Comparison of ENCODE assay signal across 13 cellular contexts in the genomic region with DNA sequence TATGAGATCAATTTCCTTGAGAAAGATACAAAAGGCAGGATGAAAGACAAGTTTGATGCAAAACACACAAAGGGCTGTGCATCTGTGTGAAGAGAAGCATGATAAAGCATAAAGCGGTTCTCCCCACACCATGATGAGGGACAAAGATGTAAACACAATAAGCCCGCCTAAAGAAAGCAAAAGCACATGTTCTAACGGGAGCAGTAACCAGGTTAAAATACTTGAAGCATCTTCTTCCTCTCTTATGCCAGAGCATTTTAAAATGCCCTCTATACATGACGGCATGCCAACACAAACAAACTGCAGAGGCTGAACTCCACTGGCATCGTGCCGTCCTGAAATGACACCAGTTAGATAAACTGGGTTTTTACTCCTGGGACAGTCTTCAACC.
DNase-seq lines count a peak whose midpoint lies in the region; ATAC-seq and TF ChIP-seq lines count a peak whose summit lies in the region.
"Had no signal": no experiment of that assay in that cellular context is flagged by ENCODE, and none has a peak within 500 bp of the region (broad histone marks: within the 10 kb centered on the region; RNA-seq: fewer than 3 reads in every experiment).

No MANE protein-coding gene starts in this region.

- H3K4me3 ChIP-seq in right atrium auricular region: no peak overlapping the region
- peak overlapping the region in 1 of 2 experiments; percentile 30 for H3K4me3 ChIP-seq in mesenchymal stem cell (ENCODE audit: insufficient read depth in 1 of 2, low read depth in 1 of 2, low read length in 2 of 2)
- no peak overlapping the region for H3K4me3 ChIP-seq in aorta (ENCODE audit: low read length in 2 of 2)
- H3K4me3 ChIP-seq: breast epithelium, vagina had no signal

- H2AK5ac ChIP-seq in mesenchymal stem cell (ENCODE audit: low read length, severe bottlenecking): no peak overlapping the region

- 82% methylated on average over 5 of the region's 6 CpGs for WGBS in mesenchymal stem cell
- 7% methylated on average over 6 of the region's 6 CpGs for WGBS in aorta, 2 donors

- H2BK120ac ChIP-seq in mesenchymal stem cell (ENCODE audit: low read depth, low read length): no peak overlapping the region

- H3K79me1 ChIP-seq in mesenchymal stem cell (replicated peaks; ENCODE audit: low read length, poor library complexity, severe bottlenecking): peaks cover 27% of the 10 kb centered on the region

- peaks cover 17% of the 10 kb centered on the region for H3K9me3 Mint-ChIP-seq in activated CD4-positive, alpha-beta memory T cell treated with anti-CD3 and anti-CD28 coated beads for 36 hours

- no peaks in the 10 kb centered on the region for H3K36me3 Mint-ChIP-seq in activated CD4-positive, alpha-beta memory T cell treated with anti-CD3 and anti-CD28 coated beads for 36 hours
- H3K36me3 Mint-ChIP-seq: IgD-negative memory B cell had no signal

- no peak overlapping the region for H2BK12ac ChIP-seq in mesenchymal stem cell (ENCODE audit: low read length in 2 of 2)

- no peak overlapping the region for H3K4me3 Mint-ChIP-seq in activated CD4-positive, alpha-beta memory T cell treated with anti-CD3 and anti-CD28 coated beads for 36 hours
- H3K4me3 Mint-ChIP-seq: IgD-negative memory B cell had no signal

- POLR2A ChIA-PET in activated CD4-positive, alpha-beta memory T cell treated with anti-CD3 and anti-CD28 coated beads for 36 hours (lab: Charles Lee): no interaction called here

- peak overlapping the region; percentile 22 for H3K9ac ChIP-seq in mesenchymal stem cell (ENCODE audit: low read length)

- H2AFZ ChIP-seq in mesenchymal stem cell (ENCODE audit: low read depth, low read length): no peak overlapping the region

- H3K4ac ChIP-seq in mesenchymal stem cell (ENCODE audit: low read depth in 1 of 2, low read length in 2 of 2): no peak overlapping the region

- no peak overlapping the region for H2BK5ac ChIP-seq in mesenchymal stem cell (ENCODE audit: low read depth, low read length, poor library complexity, severe bottlenecking)

- intact Hi-C loops in Right ventricle myocardium superior (cut with DNase I) (no loop called here), aorta (cut with DNase I) (no loop called here)
- intact Hi-C loops in activated CD4-positive, alpha-beta memory T cell treated with anti-CD3 and anti-CD28 coated beads for 36 hours (cut with micrococcal nuclease): no loop called here

- H3K4me2 ChIP-seq in mesenchymal stem cell (ENCODE audit: low read length, poor library complexity, severe bottlenecking): no peak overlapping the region

- TF ChIP-seq CTCF in right atrium auricular region (IDR thresholded peaks at IDR 0.05): no peak

- H3K27me3 Mint-ChIP-seq in activated CD4-positive, alpha-beta memory T cell treated with anti-CD3 and anti-CD28 coated beads for 36 hours: no peaks in the 10 kb centered on the region
- H3K27me3 Mint-ChIP-seq: IgD-negative memory B cell had no signal

- ATAC-seq in Right ventricle myocardium superior (ENCODE audit: poor library complexity) (peak; percentile 67), aorta (ENCODE audit: low FRiP score) (peak; percentile 36)

- H4K8ac ChIP-seq in mesenchymal stem cell (ENCODE audit: low read length): no peak overlapping the region

- H3K36me3 ChIP-seq in right atrium auricular region (no peaks in the 10 kb centered on the region), mesenchymal stem cell (ENCODE audit: control insufficient read depth in 1 of 2, insufficient read depth in 2 of 2, low read depth in 1 of 2, low read length in 2 of 2) (no peaks in the 10 kb centered on the region), aorta (ENCODE audit: control insufficient read depth in 1 of 2, insufficient read depth in 2 of 2, low read length in 1 of 2) (no peaks in the 10 kb centered on the region)
- H3K36me3 ChIP-seq: breast epithelium, neutrophil, vagina had no signal

- no peaks in the 10 kb centered on the region for H3K4me1 Mint-ChIP-seq in activated CD4-positive, alpha-beta memory T cell treated with anti-CD3 and anti-CD28 coated beads for 36 hours (ENCODE audit: low read depth)
- H3K4me1 Mint-ChIP-seq: IgD-negative memory B cell had no signal

- no peak overlapping the region for H4K91ac ChIP-seq in mesenchymal stem cell (ENCODE audit: low read length)

- peak overlapping the region in 1 of 2 experiments; percentile 38 for H3K18ac ChIP-seq in mesenchymal stem cell (ENCODE audit: low read depth in 1 of 2, low read length in 2 of 2)

- H3K9me3 ChIP-seq in right atrium auricular region (no peaks in the 10 kb centered on the region), mesenchymal stem cell (ENCODE audit: control insufficient read depth, low read length) (no peaks in the 10 kb centered on the region), aorta (ENCODE audit: control insufficient read depth, low read length) (no peaks in the 10 kb centered on the region)
- H3K9me3 ChIP-seq: breast epithelium, neutrophil, vagina had no signal

- peaks cover 0 to 34% of the 10 kb centered on the region in 2 donors for H3K4me1 ChIP-seq in right atrium auricular region
- H3K4me1 ChIP-seq in mesenchymal stem cell (ENCODE audit: control insufficient read depth, insufficient read depth, low read depth, low read length): peaks cover 4% of the 10 kb centered on the region
- no peaks in the 10 kb centered on the region for H3K4me1 ChIP-seq in aorta (ENCODE audit: control insufficient read depth in 1 of 2, insufficient read depth in 2 of 2, low read length in 2 of 2)
- H3K4me1 ChIP-seq: breast epithelium, vagina had no signal

- no peak overlapping the region for H3K14ac ChIP-seq in mesenchymal stem cell (ENCODE audit: low read length in 2 of 2)

- H3K27me3 ChIP-seq in right atrium auricular region: no peaks in the 10 kb centered on the region
- no peaks in the 10 kb centered on the region for H3K27me3 ChIP-seq in mesenchymal stem cell (ENCODE audit: control insufficient read depth in 1 of 2, insufficient read depth in 1 of 2, low read length in 2 of 2)
- H3K27me3 ChIP-seq in aorta (ENCODE audit: control insufficient read depth in 1 of 2, insufficient read depth in 2 of 2, low read length in 1 of 2): no peaks in the 10 kb centered on the region
- H3K27me3 ChIP-seq: breast epithelium, neutrophil, vagina had no signal

- peak overlapping the region in 1 of 2 donors; percentile 68 for H3K27ac ChIP-seq in right atrium auricular region
- peak overlapping the region; percentile 81 for H3K27ac ChIP-seq in cingulate gyrus (ENCODE audit: low read depth, low read length)
- no peak overlapping the region for H3K27ac ChIP-seq in mesenchymal stem cell (ENCODE audit: low read length, poor library complexity, severe bottlenecking)
- H3K27ac ChIP-seq in aorta (ENCODE audit: low read depth in 1 of 2, low read length in 2 of 2): no peak overlapping the region
- H3K27ac ChIP-seq: breast epithelium, neutrophil, vagina had no signal

- DNase-seq in Right ventricle myocardium superior (peak; percentile 56), right atrium auricular region (ENCODE audit: low spot score) (no peak), mesenchymal stem cell (no peak), aorta (peak in 1 of 2 donors; percentile 39), DMS153 (lab: John Stamatoyannopoulos, UW) (no peak), SIG-M5 (lab: John Stamatoyannopoulos, UW) (no peak)
- DNase-seq in activated CD4-positive, alpha-beta memory T cell treated with anti-CD3 and anti-CD28 coated beads for 36 hours: no peak
- DNase-seq: NCI-H510A treated with DMSO at 0.1 percent for 48 hours had no signal

- H3K27ac Mint-ChIP-seq in activated CD4-positive, alpha-beta memory T cell treated with anti-CD3 and anti-CD28 coated beads for 36 hours: no peak overlapping the region
- H3K27ac Mint-ChIP-seq: IgD-negative memory B cell had no signal

- H2BK15ac ChIP-seq in mesenchymal stem cell (ENCODE audit: low read depth, poor library complexity, severe bottlenecking): no peak overlapping the region

- no peak overlapping the region for H3K23ac ChIP-seq in mesenchymal stem cell (ENCODE audit: low read length in 2 of 2)

- CTCF ChIA-PET in activated CD4-positive, alpha-beta memory T cell treated with anti-CD3 and anti-CD28 coated beads for 36 hours (lab: Charles Lee): no interaction called here
